In the genomic region with DNA sequence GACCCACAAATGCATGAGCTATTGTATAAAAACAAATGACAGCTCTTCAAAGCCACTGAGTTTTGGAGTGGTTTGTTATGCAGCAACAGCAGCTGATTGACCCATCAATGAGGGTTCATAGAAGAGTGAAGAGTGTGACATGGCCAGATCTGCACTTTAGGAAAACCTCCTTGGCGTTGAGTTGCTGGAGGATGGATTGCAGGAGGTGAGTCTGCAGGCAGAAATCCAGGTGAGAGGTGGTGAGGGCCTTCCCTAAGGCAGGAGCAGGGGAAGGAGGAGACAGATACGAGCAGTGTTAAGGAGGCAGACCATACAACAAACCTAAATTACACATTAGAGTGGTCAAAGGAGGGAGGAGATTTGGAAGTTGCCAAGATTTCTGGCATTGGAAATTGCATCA, we compare ENCODE assay signal across 27 cellular contexts.
"Had no signal": no experiment of that assay in that cellular context is flagged by ENCODE, and none has a peak within 500 bp of the region (broad histone marks: within the 10 kb centered on the region; RNA-seq: fewer than 3 reads in every experiment).

No MANE protein-coding gene starts in this region.

- H3K36me3 ChIP-seq: esophagus squamous epithelium, heart right ventricle, lower lobe of right lung, neutrophil, pancreas, right lobe of liver, thoracic aorta, tibial nerve, upper lobe of right lung, uterus had no signal

- H3K4me3 Mint-ChIP-seq: effector memory CD8-positive, alpha-beta T cell; natural killer cell treated with Interleukin-12 subunit alpha and Interleukin-12 subunit beta and Interleukin-15 and Interleukin-18, amount 100 ng/mL, for 72 hours; neural crest cell; stimulated activated naive B cell treated with anti-CD40 and anti-IgM and Interleukin-4, amounts not matched to agents 10 μg/mL and 1 μg/mL and 100 μg/mL, for 72 hours; stimulated activated naive CD8-positive, alpha-beta T cell treated with anti-CD3 and anti-CD28 coated beads, Interleukin-15, Interleukin-2, amounts not matched to agents 100 ng/mL and 50 ng/mL, for 24 hours had no signal

- DNase-seq: cortex of kidney; effector memory CD8-positive, alpha-beta T cell; erythroblast; esophagus squamous epithelium; glutamatergic neuron; heart right ventricle; hippocampal formation; islet precursor cell; kidney glomerular epithelial cell; left colon; left ventricle myocardium superior; lower lobe of right lung; pancreas; right lobe of liver; small intestine; stimulated activated CD4-positive, alpha-beta T cell treated with anti-CD3 and anti-CD28 coated beads, Interleukin-15, amount 100 ng/mL, for 24 hours; stimulated activated CD4-positive, alpha-beta T cell treated with anti-CD3 and anti-CD28 coated beads, Interleukin-2, amount 100 ng/mL, for 48 hours; stimulated activated naive B cell treated with anti-CD40 and anti-IgM and Interleukin-4, amounts not matched to agents 10 μg/mL and 1 μg/mL and 100 μg/mL, for 72 hours; upper lobe of right lung; uterus had no signal

- H3K4me1 Mint-ChIP-seq: stimulated activated naive B cell treated with anti-CD40 and anti-IgM and Interleukin-4, amounts not matched to agents 10 μg/mL and 1 μg/mL and 100 μg/mL, for 72 hours had no signal

- H3K27ac ChIP-seq: esophagus squamous epithelium, heart right ventricle, lower lobe of right lung, neutrophil, pancreas, right lobe of liver, thoracic aorta, tibial nerve, upper lobe of right lung, uterus had no signal

- H3K36me3 Mint-ChIP-seq: natural killer cell treated with Interleukin-12 subunit alpha and Interleukin-12 subunit beta and Interleukin-15 and Interleukin-18, amount 100 ng/mL, for 72 hours; stimulated activated naive B cell treated with anti-CD40 and anti-IgM and Interleukin-4, amounts not matched to agents 10 μg/mL and 1 μg/mL and 100 μg/mL, for 72 hours had no signal

- H3K27ac Mint-ChIP-seq: effector memory CD8-positive, alpha-beta T cell; natural killer cell treated with Interleukin-12 subunit alpha and Interleukin-12 subunit beta and Interleukin-15 and Interleukin-18, amount 100 ng/mL, for 72 hours; progenitor cell of endocrine pancreas; stimulated activated naive B cell treated with anti-CD40 and anti-IgM and Interleukin-4, amounts not matched to agents 10 μg/mL and 1 μg/mL and 100 μg/mL, for 72 hours; stimulated activated naive CD8-positive, alpha-beta T cell treated with anti-CD3 and anti-CD28 coated beads, Interleukin-15, Interleukin-2, amounts not matched to agents 100 ng/mL and 50 ng/mL, for 24 hours had no signal

- H3K4me3 ChIP-seq: esophagus squamous epithelium, heart right ventricle, lower lobe of right lung, pancreas, right lobe of liver, thoracic aorta, tibial nerve, upper lobe of right lung, uterus had no signal

- H3K27me3 ChIP-seq: right lobe of liver, tibial nerve, uterus had no signal

- H3K9me3 Mint-ChIP-seq: effector memory CD8-positive, alpha-beta T cell; natural killer cell treated with Interleukin-12 subunit alpha and Interleukin-12 subunit beta and Interleukin-15 and Interleukin-18, amount 100 ng/mL, for 72 hours; neural crest cell; stimulated activated naive B cell treated with anti-CD40 and anti-IgM and Interleukin-4, amounts not matched to agents 10 μg/mL and 1 μg/mL and 100 μg/mL, for 72 hours; stimulated activated naive CD8-positive, alpha-beta T cell treated with anti-CD3 and anti-CD28 coated beads, Interleukin-15, Interleukin-2, amounts not matched to agents 100 ng/mL and 50 ng/mL, for 24 hours had no signal

- H3K9me3 ChIP-seq: esophagus squamous epithelium, heart right ventricle, lower lobe of right lung, neutrophil, pancreas, right lobe of liver, thoracic aorta, tibial nerve, upper lobe of right lung, uterus had no signal

- H3K4me1 ChIP-seq: esophagus squamous epithelium, heart right ventricle, lower lobe of right lung, pancreas, right lobe of liver, upper lobe of right lung, uterus had no signal
